In genomic region chr1:212284744-212285684, GRCh38 we compare ENCODE assay signal across 1 cellular context.
TF ChIP-seq lines count a peak whose summit lies in the region.

Gene PPP2R5A (plus strand): TSS chr1:212285410. CDS start chr1:212286111, 701 bp downstream.

TF ChIP-seq in HepG2, 621 proteins besides CTCF, POLR2A, EP300 and RAD21 (continued from another document and continues in another):
- TF ChIP-seq SNAPC4 (CRISPR knock-in tag; IDR thresholded peaks at IDR 0.05) (peak; percentile 80), SSRP1 (CRISPR knock-in tag; IDR thresholded peaks at IDR 0.05) (no peak), YEATS4 (CRISPR knock-in tag; IDR thresholded peaks at IDR 0.05; ENCODE audit: borderline replicate concordance) (peak; percentile 82), AHDC1 (CRISPR knock-in tag; IDR thresholded peaks at IDR 0.05; ENCODE audit: borderline replicate concordance) (peak; percentile 69; the same call in 1 of the 2 replicates), DNMT3B (CRISPR knock-in tag; conservative IDR thresholded peaks at IDR 0.05) (peak; percentile 87; the same call in 1 of the 2 replicates), ZNF800 (CRISPR knock-in tag; IDR thresholded peaks at IDR 0.05) (peak; percentile 71; the same call in 1 of the 2 replicates), MIER3 (CRISPR knock-in tag; IDR thresholded peaks at IDR 0.05; ENCODE audit: borderline replicate concordance) (peak; percentile 48; the same call in 1 of the 2 replicates), ZNF576 (CRISPR knock-in tag; IDR thresholded peaks at IDR 0.05) (no peak), ZNF350 (CRISPR knock-in tag; IDR thresholded peaks at IDR 0.05; ENCODE audit: borderline replicate concordance, low read depth) (no peak; the same call in 1 of the 2 replicates), ZHX2 (IDR thresholded peaks at IDR 0.05; ENCODE audit: low read depth) (peak; percentile 49; the same call in 1 of the 2 replicates), ZHX2 (CRISPR knock-in tag; IDR thresholded peaks at IDR 0.05; ENCODE audit: borderline replicate concordance) (no peak), ZBTB4 (CRISPR knock-in tag; IDR thresholded peaks at IDR 0.05; ENCODE audit: borderline replicate concordance) (no peak), ZFAT (CRISPR knock-in tag; conservative IDR thresholded peaks at IDR 0.05) (no peak), MEIS1 (CRISPR knock-in tag; IDR thresholded peaks at IDR 0.05; ENCODE audit: borderline replicate concordance) (peak; percentile 99), RARA (CRISPR knock-in tag; IDR thresholded peaks at IDR 0.05) (peak; percentile 82), ZNF543 (CRISPR knock-in tag; IDR thresholded peaks at IDR 0.05) (0 out of 2 replicates have a peak, but pooled peaks have one; percentile 17), TFDP2 (CRISPR knock-in tag; IDR thresholded peaks at IDR 0.05) (peak; percentile 69), PRDM10 (CRISPR knock-in tag; IDR thresholded peaks at IDR 0.05; ENCODE audit: low read depth) (peak; percentile 36; the same call in 1 of the 2 replicates), KAT8 (CRISPR knock-in tag; IDR thresholded peaks at IDR 0.05) (peak; percentile 10; the same call in 1 of the 2 replicates)
